24 cellular contexts compared by ENCODE assay signal in the genomic region with DNA sequence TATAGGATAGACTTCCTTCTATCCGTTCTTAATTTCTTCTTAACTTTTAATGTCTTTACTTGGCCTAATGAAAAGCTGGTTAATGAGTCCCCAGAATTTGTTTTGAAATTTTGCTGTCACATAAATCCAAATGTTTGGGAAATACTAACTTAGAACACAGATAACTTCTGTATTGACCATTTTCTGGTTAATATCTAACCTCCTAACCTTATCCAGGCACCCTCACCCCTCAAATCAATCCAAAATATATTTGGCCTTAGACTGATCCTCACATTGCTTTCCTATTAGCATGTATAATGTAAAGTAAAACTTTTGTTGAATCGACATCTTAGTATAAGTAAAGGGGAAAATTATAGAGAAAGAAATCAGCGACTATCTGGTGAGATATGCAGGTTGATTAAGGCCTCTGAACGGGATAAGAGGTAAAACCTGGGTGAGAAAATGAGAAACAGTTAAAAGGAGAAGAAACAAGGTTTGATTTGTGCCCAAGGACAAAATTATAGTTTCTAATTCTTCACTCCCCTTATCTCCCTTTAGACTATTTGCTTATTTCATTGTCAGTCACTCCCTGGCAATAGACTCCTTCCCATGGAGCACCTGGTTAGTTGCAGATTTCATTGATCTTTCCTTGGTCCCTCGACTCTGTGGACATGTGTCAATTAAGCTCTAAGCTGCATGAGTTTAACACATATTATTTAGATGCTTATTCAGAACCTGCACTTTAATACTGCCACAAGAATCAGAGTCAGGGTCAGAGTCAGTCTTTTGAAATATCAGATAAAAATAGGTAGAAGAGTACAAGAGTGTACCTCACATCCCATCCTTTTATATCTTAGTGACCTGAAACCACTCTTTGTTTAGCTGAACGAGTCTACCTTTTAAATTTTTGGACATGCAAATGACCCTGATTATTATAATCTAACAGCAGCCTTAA.
DNase-seq lines count a peak whose midpoint lies in the region; ATAC-seq, FAIRE-seq and TF ChIP-seq lines count a peak whose summit lies in the region.
"Had no signal": no experiment of that assay in that cellular context is flagged by ENCODE, and none has a peak within 500 bp of the region (broad histone marks: within the 10 kb centered on the region; RNA-seq: fewer than 3 reads in every experiment).

No MANE protein-coding gene starts in this region.

- H3K9me3 ChIP-seq in liver (ENCODE audit: control insufficient read depth in 4 of 4, low read length in 3 of 4) = no peaks in the 10 kb centered on the region
- no peaks in the 10 kb centered on the region for H3K9me3 ChIP-seq in HepG2 (ENCODE audit: low read length)
- no peaks in the 10 kb centered on the region for H3K9me3 ChIP-seq in left lung
- H3K9me3 ChIP-seq: A549; BE2C; BLaER1 treated with 17β-estradiol and CSF1 and Interleukin-3, amounts not matched to agents 10 nM and 100 nM had no signal

- in situ Hi-C loops in HepG2 (cut with HindIII; ENCODE audit: extremely low pct_ligation_motif_present, low pct_unique_long_range_greater_than_20kb) = no loop called here

- FAIRE-seq in HepG2 (lab: Jason Lieb, UNC) = no peak
- FAIRE-seq: A549, GM12892, GM19239, H1 had no signal

- H3K4me1 ChIP-seq in liver (ENCODE audit: control insufficient read depth in 4 of 4, insufficient read depth in 4 of 4, low read length in 3 of 4) = peaks cover 7 to 68% (median 51%) of the 10 kb centered on the region in 4 donors
- H3K4me1 ChIP-seq in HepG2 (ENCODE audit: insufficient read depth, low read length) = peaks cover 21% of the 10 kb centered on the region; the same call in 1 of the 2 replicates
- peaks cover 7 to 27% of the 10 kb centered on the region in 2 donors for H3K4me1 ChIP-seq in left lung

- no peaks in the 10 kb centered on the region for H4K20me1 ChIP-seq in HepG2 (ENCODE audit: insufficient read depth, low read length)

- peaks cover 35% of the 10 kb centered on the region for H3K4me1 Mint-ChIP-seq in progenitor cell of endocrine pancreas (ENCODE audit: low read depth)

- H3K9ac ChIP-seq in liver (ENCODE audit: low read depth in 1 of 2, low read length in 2 of 2) (peak overlapping the region; percentile 27 to 63), HepG2 (ENCODE audit: insufficient read depth, low read depth, low read length) (no peak overlapping the region)
- H3K9ac ChIP-seq: BLaER1 treated with 17β-estradiol and CSF1 and Interleukin-3, amounts not matched to agents 10 nM and 100 nM; GM23248 had no signal

- DNase-seq in HepG2 (ENCODE audit: low spot score) (no peak), left lobe of liver (ENCODE audit: low spot score) (peak; percentile 51), progenitor cell of endocrine pancreas (ENCODE audit: low spot score, unreplicated experiment) (no peak), left lung (no peak), iPS-NIHi7 (ENCODE audit: extremely low spot score) (no peak)
- DNase-seq: 8988T; ACHN; AML-193; BE2C; CD4-positive, alpha-beta T cell; CD8-positive, alpha-beta memory T cell; DMS53; DMS79 treated with DMSO at 0.1 percent for 48 hours; GM23248; H7; HCEC 1CT had no signal

- no peaks in the 10 kb centered on the region for H3K27me3 Mint-ChIP-seq in progenitor cell of endocrine pancreas
- H3K27me3 Mint-ChIP-seq: CD4-positive, alpha-beta T cell; CD8-positive, alpha-beta memory T cell had no signal

- H3K27me3 ChIP-seq in liver (ENCODE audit: control insufficient read depth in 4 of 4, insufficient read depth in 4 of 4, low read length in 3 of 4) (no peaks in the 10 kb centered on the region), HepG2 (ENCODE audit: control insufficient read depth in 1 of 2, insufficient read depth in 2 of 2, low read length in 2 of 2) (no peaks in the 10 kb centered on the region), left lung (no peaks in the 10 kb centered on the region)
- H3K27me3 ChIP-seq: BE2C; BLaER1 treated with 17β-estradiol and CSF1 and Interleukin-3, amounts not matched to agents 10 nM and 100 nM had no signal

- H3K4me2 ChIP-seq in HepG2 (ENCODE audit: low read depth, low read length) = no peak overlapping the region
- H3K4me2 ChIP-seq: A549; BLaER1 treated with 17β-estradiol and CSF1 and Interleukin-3, amounts not matched to agents 10 nM and 100 nM had no signal

- TF ChIP-seq EP300 in HepG2 (IDR thresholded peaks at IDR 0.05; ENCODE audit: low read depth in 2 of 2, low read length in 2 of 2) (no peak), HepG2 (CRISPR knock-in tag; IDR thresholded peaks at IDR 0.05; ENCODE audit: borderline replicate concordance) (no peak)

- WGBS in liver = 33% methylated on average over 6 of the region's 6 CpGs
- WGBS in HepG2 (ENCODE audit: low lambda C conversion rate) = 88% methylated on average over 6 of the region's 6 CpGs

- H3K36me3 Mint-ChIP-seq in progenitor cell of endocrine pancreas (ENCODE audit: insufficient read depth) = no peaks in the 10 kb centered on the region

- H3K36me3 ChIP-seq in liver (ENCODE audit: control insufficient read depth in 4 of 4, insufficient read depth in 3 of 4, low read depth in 1 of 4, low read length in 3 of 4) = no peaks in the 10 kb centered on the region
- no peaks in the 10 kb centered on the region for H3K36me3 ChIP-seq in HepG2 (replicated peaks in 1 of 2; ENCODE audit: control insufficient read depth in 1 of 2, insufficient read depth in 2 of 2, low read length in 2 of 2)
- H3K36me3 ChIP-seq in left lung = no peaks in the 10 kb centered on the region
- H3K36me3 ChIP-seq: BE2C had no signal

- TF ChIP-seq RAD21 in liver (IDR thresholded peaks at IDR 0.05) = peak in 1 of 2 donors; percentile 16
- no peak for TF ChIP-seq RAD21 in HepG2 (CRISPR knock-in tag; IDR thresholded peaks at IDR 0.05)

- H3K27ac Mint-ChIP-seq in progenitor cell of endocrine pancreas = peak overlapping the region; percentile 82
- H3K27ac Mint-ChIP-seq: CD4-positive, alpha-beta T cell had no signal

- ATAC-seq in HepG2 (no peak), left lobe of liver (peak; percentile 64), left lung (no peak), GM18519 (IDR thresholded peaks at IDR 0.05; ENCODE audit: low FRiP score, unreplicated experiment) (no peak)
- ATAC-seq: A549 had no signal

- CTCF ChIA-PET in HepG2 (lab: Yijun Ruan, JAX; ENCODE audit: low intra/inter-chr PET ratio, low total read pairs) = no interaction called here

- no peaks in the 10 kb centered on the region for H3K79me2 ChIP-seq in HepG2 (ENCODE audit: insufficient read depth, low read length)

- H3K4me3 Mint-ChIP-seq in progenitor cell of endocrine pancreas (ENCODE audit: low read depth) = peak overlapping the region; percentile 1
- H3K4me3 Mint-ChIP-seq: CD14-positive monocyte; CD4-positive, alpha-beta T cell; CD8-positive, alpha-beta memory T cell had no signal

- POLR2A ChIA-PET in HepG2 (lab: Yijun Ruan, JAX) = no interaction called here

- TF ChIP-seq CTCF in liver (IDR thresholded peaks at IDR 0.05; ENCODE audit: low read depth, low read length, missing input control) (no peak), HepG2 (CRISPR knock-in tag; IDR thresholded peaks at IDR 0.05) (no peak), progenitor cell of endocrine pancreas (IDR thresholded peaks at IDR 0.05; ENCODE audit: unreplicated experiment) (no peak), left lung (IDR thresholded peaks at IDR 0.05) (no peak)

- no peak for TF ChIP-seq POLR2A in HepG2 (IDR thresholded peaks at IDR 0.05; ENCODE audit: insufficient read depth in 1 of 2, low read depth in 2 of 2, low read length in 2 of 2)

- intact Hi-C loops in HepG2 (cut with micrococcal nuclease; ENCODE audit: unreplicated experiment) (no loop called here), left lung (cut with DNase I) (loop anchor here in 1 of 2 donors (10.0 kb wide), 1 partner anchor 184 kb away; no protein-coding TSS in a partner anchor)

- no peak overlapping the region for H2AFZ ChIP-seq in HepG2 (ENCODE audit: low read length)
- H2AFZ ChIP-seq: GM23248 had no signal

- H3K4me3 ChIP-seq in liver (ENCODE audit: low read depth in 1 of 3, low read length in 3 of 3) (peak overlapping the region in 2 of 3 donors; percentile 29 to 41), HepG2 (replicated peaks in 1 of 3; ENCODE audit: insufficient read depth in 1 of 3, low read depth in 2 of 3, low read length in 3 of 3) (no peak overlapping the region), left lung (no peak overlapping the region)
- H3K4me3 ChIP-seq: A549; BLaER1 treated with 17β-estradiol and CSF1 and Interleukin-3, amounts not matched to agents 10 nM and 100 nM; GM23248 had no signal

- BruUV-seq in HepG2 (replicated peaks; lab: Mats Ljungman, UMichigan) = no TSS peak

- H3K27ac ChIP-seq in liver (ENCODE audit: low read depth in 1 of 2, low read length in 2 of 2) (peak overlapping the region; percentile 66 to 69), HepG2 (ENCODE audit: extremely low read length, insufficient read depth, low read length) (no peak overlapping the region), left lung (no peak overlapping the region)
- H3K27ac ChIP-seq: A549; BLaER1 treated with 17β-estradiol and CSF1 and Interleukin-3, amounts not matched to agents 10 nM and 100 nM; GM23248 had no signal

- H3K9me3 Mint-ChIP-seq in progenitor cell of endocrine pancreas (ENCODE audit: low read depth) = no peaks in the 10 kb centered on the region
- H3K9me3 Mint-ChIP-seq: CD14-positive monocyte; CD4-positive, alpha-beta T cell; CD8-positive, alpha-beta memory T cell had no signal

TF ChIP-seq in liver, 16 proteins besides CTCF, POLR2A, EP300 and RAD21 (continues in another document):
- TF ChIP-seq FOXA1 (IDR thresholded peaks at IDR 0.05) (no peak), TAF1 (conservative IDR thresholded peaks at IDR 0.05) (no peak), JUND (IDR thresholded peaks at IDR 0.05) (peak in 1 of 2 donors; percentile 46)

TF ChIP-seq in HepG2, 621 proteins besides CTCF, POLR2A, EP300 and RAD21 (continues in another document):
- TF ChIP-seq, protein P1, sequence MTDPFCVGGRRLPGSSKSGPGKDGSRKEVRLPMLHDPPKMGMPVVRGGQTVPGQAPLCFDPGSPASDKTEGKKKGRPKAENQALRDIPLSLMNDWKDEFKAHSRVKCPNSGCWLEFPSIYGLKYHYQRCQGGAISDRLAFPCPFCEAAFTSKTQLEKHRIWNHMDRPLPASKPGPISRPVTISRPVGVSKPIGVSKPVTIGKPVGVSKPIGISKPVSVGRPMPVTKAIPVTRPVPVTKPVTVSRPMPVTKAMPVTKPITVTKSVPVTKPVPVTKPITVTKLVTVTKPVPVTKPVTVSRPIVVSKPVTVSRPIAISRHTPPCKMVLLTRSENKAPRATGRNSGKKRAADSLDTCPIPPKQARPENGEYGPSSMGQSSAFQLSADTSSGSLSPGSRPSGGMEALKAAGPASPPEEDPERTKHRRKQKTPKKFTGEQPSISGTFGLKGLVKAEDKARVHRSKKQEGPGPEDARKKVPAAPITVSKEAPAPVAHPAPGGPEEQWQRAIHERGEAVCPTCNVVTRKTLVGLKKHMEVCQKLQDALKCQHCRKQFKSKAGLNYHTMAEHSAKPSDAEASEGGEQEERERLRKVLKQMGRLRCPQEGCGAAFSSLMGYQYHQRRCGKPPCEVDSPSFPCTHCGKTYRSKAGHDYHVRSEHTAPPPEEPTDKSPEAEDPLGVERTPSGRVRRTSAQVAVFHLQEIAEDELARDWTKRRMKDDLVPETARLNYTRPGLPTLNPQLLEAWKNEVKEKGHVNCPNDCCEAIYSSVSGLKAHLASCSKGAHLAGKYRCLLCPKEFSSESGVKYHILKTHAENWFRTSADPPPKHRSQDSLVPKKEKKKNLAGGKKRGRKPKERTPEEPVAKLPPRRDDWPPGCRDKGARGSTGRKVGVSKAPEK (CRISPR knock-in tag; IDR thresholded peaks at IDR 0.05; ENCODE audit: borderline replicate concordance) = no peak
- no peak for TF ChIP-seq ZNF256 (CRISPR knock-in tag; conservative IDR thresholded peaks at IDR 0.05)

Comparison
In these comparisons a context has a peak if more than half of its experiments do, and no peak if none do; other contexts are left out.
1. H3K27ac ChIP-seq: peak in liver (2 of 2); none in HepG2 (single experiment) and left lung (0 of 2).
2. H3K4me3 ChIP-seq: peak in liver (2 of 3); none in HepG2 (0 of 3) and left lung (0 of 2).